8 cellular contexts compared by ENCODE assay signal in the genomic region with DNA sequence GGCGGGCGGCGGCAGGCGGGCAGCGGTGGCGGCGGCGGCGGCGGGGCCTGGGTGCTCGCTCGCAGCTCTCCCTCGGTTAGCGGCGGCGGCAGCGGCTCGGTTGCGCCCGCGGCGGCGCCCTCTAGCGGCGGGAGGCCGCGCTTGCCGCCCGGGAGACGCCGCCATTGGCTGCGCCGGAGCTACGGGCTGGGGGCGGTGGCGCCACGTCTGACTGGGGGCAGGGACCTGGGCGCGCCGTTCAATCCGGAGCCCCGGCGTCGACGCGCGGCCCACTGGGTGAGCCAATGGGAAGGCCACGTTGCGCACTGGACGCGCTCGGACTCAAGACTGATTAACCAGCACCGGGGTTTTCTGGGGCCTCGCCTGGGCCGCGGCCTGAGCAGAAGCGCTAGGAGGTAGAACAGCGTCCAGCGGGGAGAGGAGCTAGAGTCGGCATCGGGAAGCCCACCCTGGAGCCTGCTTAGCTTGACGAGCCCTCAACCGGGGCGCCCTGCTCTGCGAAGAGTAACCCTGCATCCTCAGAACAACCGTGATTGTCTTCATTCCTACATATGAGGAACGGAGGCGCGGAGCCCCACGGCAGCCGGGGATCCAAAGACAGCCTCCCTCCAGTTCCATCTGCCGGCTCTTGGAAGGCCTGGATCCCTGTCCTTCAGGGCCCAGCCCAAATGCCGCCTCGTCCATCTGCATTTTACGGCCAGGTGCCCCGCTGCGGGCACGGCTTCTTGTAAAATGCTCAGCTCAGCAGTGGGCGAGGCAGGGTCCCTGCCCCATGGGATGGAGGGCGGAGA. TPM values are rescaled to one million over a fixed set of nuclear protein-coding genes. Genes with fewer than 3 reads are reported as not detected.
DNase-seq lines count a peak whose midpoint lies in the region; ATAC-seq and TF ChIP-seq lines count a peak whose summit lies in the region.

A gene with protein sequence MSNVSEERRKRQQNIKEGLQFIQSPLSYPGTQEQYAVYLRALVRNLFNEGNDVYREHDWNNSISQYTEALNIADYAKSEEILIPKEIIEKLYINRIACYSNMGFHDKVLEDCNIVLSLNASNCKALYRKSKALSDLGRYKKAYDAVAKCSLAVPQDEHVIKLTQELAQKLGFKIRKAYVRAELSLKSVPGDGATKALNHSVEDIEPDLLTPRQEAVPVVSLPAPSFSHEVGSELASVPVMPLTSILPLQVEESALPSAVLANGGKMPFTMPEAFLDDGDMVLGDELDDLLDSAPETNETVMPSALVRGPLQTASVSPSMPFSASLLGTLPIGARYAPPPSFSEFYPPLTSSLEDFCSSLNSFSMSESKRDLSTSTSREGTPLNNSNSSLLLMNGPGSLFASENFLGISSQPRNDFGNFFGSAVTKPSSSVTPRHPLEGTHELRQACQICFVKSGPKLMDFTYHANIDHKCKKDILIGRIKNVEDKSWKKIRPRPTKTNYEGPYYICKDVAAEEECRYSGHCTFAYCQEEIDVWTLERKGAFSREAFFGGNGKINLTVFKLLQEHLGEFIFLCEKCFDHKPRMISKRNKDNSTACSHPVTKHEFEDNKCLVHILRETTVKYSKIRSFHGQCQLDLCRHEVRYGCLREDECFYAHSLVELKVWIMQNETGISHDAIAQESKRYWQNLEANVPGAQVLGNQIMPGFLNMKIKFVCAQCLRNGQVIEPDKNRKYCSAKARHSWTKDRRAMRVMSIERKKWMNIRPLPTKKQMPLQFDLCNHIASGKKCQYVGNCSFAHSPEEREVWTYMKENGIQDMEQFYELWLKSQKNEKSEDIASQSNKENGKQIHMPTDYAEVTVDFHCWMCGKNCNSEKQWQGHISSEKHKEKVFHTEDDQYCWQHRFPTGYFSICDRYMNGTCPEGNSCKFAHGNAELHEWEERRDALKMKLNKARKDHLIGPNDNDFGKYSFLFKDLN (minus strand): TSS at position 93 of the 791 bp plus-strand sequence. CDS start 14,904 bp downstream, outside the sequence.

- H3K27me3 ChIP-seq in BJ (ENCODE audit: control insufficient read depth, insufficient read depth, low read length) (no peaks in the 10 kb centered on the region), layer of hippocampus (ENCODE audit: control insufficient read depth, insufficient read depth, low read length) (no peaks in the 10 kb centered on the region)

- POLR2A ChIA-PET in BJ (lab: Charles Lee) = interaction anchor here (0.6 to 1.1 kb wide), 3 partner anchors 16 to 55 kb away, joined by 3 to 6 read pairs (median 3); a partner anchor contains a TSS

- DNase-seq in BJ (ENCODE audit: low read depth) (peak; percentile 75), GM19238 (ENCODE audit: insufficient read length, low spot score) (peak; percentile 92), NCI-H524 (lab: John Stamatoyannopoulos, UW) (peak; percentile 94 to 97)
- DNase-seq in activated CD4-positive, alpha-beta T cell treated with anti-CD3 and anti-CD28 coated beads for 4 hours = peak; percentile 90 to 92
- peak; percentile 89 to 90 for DNase-seq in stimulated activated CD4-positive, alpha-beta T cell treated with anti-CD3 and anti-CD28 coated beads, Interleukin-1b, Interleukin-23, amount 100 ng/mL, for 4 hours (ENCODE audit: low read depth in 2 of 2)

- peak; percentile 90 for ATAC-seq in HG03442 (IDR thresholded peaks at IDR 0.05; ENCODE audit: unreplicated experiment)

- peak within 1 kb of the TSS; percentile 85 for H3K4me3 ChIP-seq in BJ (ENCODE audit: low read depth, low read length)

- H3K36me3 ChIP-seq in BJ (ENCODE audit: control insufficient read depth, insufficient read depth, low read length) = no peaks in the 10 kb centered on the region

- TF ChIP-seq CTCF in BJ (IDR thresholded peaks at IDR 0.05; ENCODE audit: insufficient read depth, low read depth, low read length) = 0 out of 2 replicates have a peak, but pooled peaks have one; percentile 17

- CTCF ChIA-PET in BJ (lab: Yijun Ruan, JAX) = interaction anchor here (0.6 to 3.8 kb wide), 22 partner anchors 9 to 395 kb away, joined by 3 to 24 read pairs (median 4); a partner anchor contains a TSS

- H3K27ac ChIP-seq in cingulate gyrus (ENCODE audit: low read depth, low read length) (peak within 1 kb of the TSS; percentile 94), layer of hippocampus (ENCODE audit: low read depth, low read length) (peak within 1 kb of the TSS; percentile 92)

RNA-seq across cellular contexts. Expression of the gene that starts here (rescaled TPM):
- 30.4 and 54.9 TPM in 2 replicates for polyA plus RNA-seq in BJ (2011; rRNA removed)
- 25.5 and 31.2 TPM in 2 replicates for polyA minus RNA-seq in BJ (2011; rRNA and poly(A)+ RNA removed)

Comparison
In these comparisons a context has a peak if more than half of its experiments do, and no peak if none do; other contexts are left out.
1. Peak in every context shown above with its lines: DNase-seq, ATAC-seq, H3K4me3 ChIP-seq and H3K27ac ChIP-seq.